ENCODE assay signal across 8 cellular contexts in genomic region chr14:24114536-24115450, GRCh38.
A peak's percentile ranks its signal among the peaks of the same experiment; 100 is the strongest.
DNase-seq lines count a peak whose midpoint lies in the region; ATAC-seq lines count a peak whose summit lies in the region.

DCAF11 (plus strand) TSS chr14:24114777; CDS start chr14:24115595, 818 bp downstream.
NRL (minus strand) TSS chr14:24114949; CDS start chr14:24082848, 32,101 bp downstream.

- DNase-seq in C1 segment of cervical spinal cord (lab: John Stamatoyannopoulos, UW) (peak; percentile 96 to 100 (median 100)), NCI-H69 (lab: John Stamatoyannopoulos, UW) (peak; percentile 100), dedifferentiated amniotic fluid mesenchymal stem cell (ENCODE audit: extremely low spot score) (peak; percentile 100), left kidney (ENCODE audit: low read depth, low spot score) (peak; percentile 100)
- DNase-seq in activated CD4-positive, alpha-beta T cell treated with anti-CD3 and anti-CD28 coated beads, Interleukin-2, amount 50 U/mL, for 1 hour = peak; percentile 98
- peak; percentile 99 for DNase-seq in stimulated activated CD4-positive, alpha-beta T cell treated with anti-CD3 and anti-CD28 coated beads, Interleukin-1b, Interleukin-23, amount 100 ng/mL, for 48 hours

- ATAC-seq in GM19372 (IDR thresholded peaks at IDR 0.05; ENCODE audit: low read depth, unreplicated experiment) = peak; percentile 78
- ATAC-seq in HG03521 (IDR thresholded peaks at IDR 0.05; ENCODE audit: unreplicated experiment) = peak; percentile 78

Comparison
In these comparisons a context has a peak if more than half of its experiments do, and no peak if none do; other contexts are left out.
1. Peak in every context shown above with its lines: DNase-seq and ATAC-seq.